ENCODE assay signal across 11 cellular contexts in the genomic region with DNA sequence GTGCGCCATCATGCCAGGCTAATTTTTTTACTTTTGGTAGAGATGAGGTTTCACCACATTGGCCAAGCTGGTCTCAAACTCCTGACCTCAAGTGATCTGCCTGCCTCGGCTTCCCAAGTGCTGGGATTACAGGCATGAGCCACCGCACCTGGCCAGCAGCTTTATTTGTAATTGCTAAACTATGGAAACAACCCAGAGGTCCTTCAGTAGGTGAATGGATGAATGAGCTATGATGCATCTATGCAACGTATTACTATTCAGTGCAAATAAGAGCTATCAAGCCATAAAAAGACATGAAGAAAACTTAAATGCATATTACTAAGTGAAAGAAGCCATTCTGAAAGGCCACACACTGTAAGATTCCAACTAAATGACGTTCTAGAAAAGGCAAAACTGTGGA.
"Had no signal": no experiment of that assay in that cellular context is flagged by ENCODE, and none has a peak within 500 bp of the region (broad histone marks: within the 10 kb centered on the region; RNA-seq: fewer than 3 reads in every experiment).

No MANE protein-coding gene starts in this region.

- H3K27ac Mint-ChIP-seq: activated T-helper 1 cell treated with anti-CD3 and anti-CD28 coated beads, Interleukin-12 subunit alpha, Interleukin-12 subunit beta, Interleukin-2, Interleukin-4 antibody, amounts not matched to agents 30 ng/mL and 10 ng/mL and 1 ng/mL, durations not matched to agents 14 hours and 24 hours and 36 hours; neural progenitor cell; stimulated activated naive CD8-positive, alpha-beta T cell treated with anti-CD3 and anti-CD28 coated beads, Interleukin-15, Interleukin-2, amounts not matched to agents 100 ng/mL and 50 ng/mL, for 24 hours had no signal

- DNase-seq: activated CD4-positive, alpha-beta T cell treated with anti-CD3 and anti-CD28 coated beads for 1 hour; effector CD4-positive, alpha-beta T cell; gastrocnemius medialis; head of caudate nucleus; left ventricle myocardium inferior; mammary epithelial cell; midbrain; WERI-Rb-1 had no signal

- ATAC-seq: gastrocnemius medialis had no signal

- H3K27me3 Mint-ChIP-seq: stimulated activated naive CD8-positive, alpha-beta T cell treated with anti-CD3 and anti-CD28 coated beads, Interleukin-15, Interleukin-2, amounts not matched to agents 100 ng/mL and 50 ng/mL, for 24 hours had no signal

- H3K4me3 Mint-ChIP-seq: activated T-helper 1 cell treated with anti-CD3 and anti-CD28 coated beads, Interleukin-12 subunit alpha, Interleukin-12 subunit beta, Interleukin-2, Interleukin-4 antibody, amounts not matched to agents 30 ng/mL and 10 ng/mL and 1 ng/mL, durations not matched to agents 14 hours and 24 hours and 36 hours; neural progenitor cell; stimulated activated naive CD8-positive, alpha-beta T cell treated with anti-CD3 and anti-CD28 coated beads, Interleukin-15, Interleukin-2, amounts not matched to agents 100 ng/mL and 50 ng/mL, for 24 hours had no signal

- H3K9me3 Mint-ChIP-seq: neural progenitor cell had no signal

- H3K36me3 Mint-ChIP-seq: neural progenitor cell had no signal
